1 cellular context compared by ENCODE assay signal in genomic region chr14:100577321-100577985, GRCh38.
TF ChIP-seq lines count a peak whose summit lies in the region.

No MANE protein-coding gene starts in this region.

TF ChIP-seq in GM23338, 12 proteins besides CTCF, POLR2A, EP300 and RAD21:
- TF ChIP-seq, protein P1, sequence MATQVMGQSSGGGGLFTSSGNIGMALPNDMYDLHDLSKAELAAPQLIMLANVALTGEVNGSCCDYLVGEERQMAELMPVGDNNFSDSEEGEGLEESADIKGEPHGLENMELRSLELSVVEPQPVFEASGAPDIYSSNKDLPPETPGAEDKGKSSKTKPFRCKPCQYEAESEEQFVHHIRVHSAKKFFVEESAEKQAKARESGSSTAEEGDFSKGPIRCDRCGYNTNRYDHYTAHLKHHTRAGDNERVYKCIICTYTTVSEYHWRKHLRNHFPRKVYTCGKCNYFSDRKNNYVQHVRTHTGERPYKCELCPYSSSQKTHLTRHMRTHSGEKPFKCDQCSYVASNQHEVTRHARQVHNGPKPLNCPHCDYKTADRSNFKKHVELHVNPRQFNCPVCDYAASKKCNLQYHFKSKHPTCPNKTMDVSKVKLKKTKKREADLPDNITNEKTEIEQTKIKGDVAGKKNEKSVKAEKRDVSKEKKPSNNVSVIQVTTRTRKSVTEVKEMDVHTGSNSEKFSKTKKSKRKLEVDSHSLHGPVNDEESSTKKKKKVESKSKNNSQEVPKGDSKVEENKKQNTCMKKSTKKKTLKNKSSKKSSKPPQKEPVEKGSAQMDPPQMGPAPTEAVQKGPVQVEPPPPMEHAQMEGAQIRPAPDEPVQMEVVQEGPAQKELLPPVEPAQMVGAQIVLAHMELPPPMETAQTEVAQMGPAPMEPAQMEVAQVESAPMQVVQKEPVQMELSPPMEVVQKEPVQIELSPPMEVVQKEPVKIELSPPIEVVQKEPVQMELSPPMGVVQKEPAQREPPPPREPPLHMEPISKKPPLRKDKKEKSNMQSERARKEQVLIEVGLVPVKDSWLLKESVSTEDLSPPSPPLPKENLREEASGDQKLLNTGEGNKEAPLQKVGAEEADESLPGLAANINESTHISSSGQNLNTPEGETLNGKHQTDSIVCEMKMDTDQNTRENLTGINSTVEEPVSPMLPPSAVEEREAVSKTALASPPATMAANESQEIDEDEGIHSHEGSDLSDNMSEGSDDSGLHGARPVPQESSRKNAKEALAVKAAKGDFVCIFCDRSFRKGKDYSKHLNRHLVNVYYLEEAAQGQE (IDR thresholded peaks at IDR 0.05; ENCODE audit: unreplicated experiment): no peak
- TF ChIP-seq ZNF462 (CRISPR knock-in tag; IDR thresholded peaks at IDR 0.05) (no peak), ZNF114 (CRISPR knock-in tag; IDR thresholded peaks at IDR 0.05) (no peak), NANOG (IDR thresholded peaks at IDR 0.05; ENCODE audit: borderline replicate concordance) (no peak), STAT1 (IDR thresholded peaks at IDR 0.05; ENCODE audit: unreplicated experiment) (no peak)
